Comparison of ENCODE assay signal across 27 cellular contexts in genomic region chr3:115779011-115779410, GRCh38.
"Had no signal": no experiment of that assay in that cellular context is flagged by ENCODE, and none has a peak within 500 bp of the region (broad histone marks: within the 10 kb centered on the region; RNA-seq: fewer than 3 reads in every experiment).

No MANE protein-coding gene starts in this region.

- ATAC-seq: effector memory CD8-positive, alpha-beta T cell; esophagus mucosa; foreskin keratinocyte; gastrocnemius medialis; gastroesophageal sphincter; heart right ventricle had no signal

- H3K9me3 ChIP-seq: colonic mucosa, esophagus muscularis mucosa, esophagus squamous epithelium, gastrocnemius medialis, gastroesophageal sphincter, heart right ventricle had no signal

- H3K27me3 Mint-ChIP-seq: effector memory CD8-positive, alpha-beta T cell had no signal

- H3K9me3 Mint-ChIP-seq: dendritic cell treated with granulocyte-macrophage colony-stimulating factor and Interleukin-4, amounts not matched to agents 40 ng/mL and 50 ng/mL, for 4 days; effector memory CD8-positive, alpha-beta T cell; endodermal cell had no signal

- H3K27ac ChIP-seq: colonic mucosa, coronary artery, dorsolateral prefrontal cortex, epithelial cell of prostate, esophagus muscularis mucosa, esophagus squamous epithelium, foreskin keratinocyte, gastrocnemius medialis, gastroesophageal sphincter, heart right ventricle had no signal

- H3K36me3 ChIP-seq: colonic mucosa, esophagus muscularis mucosa, esophagus squamous epithelium, gastrocnemius medialis, gastroesophageal sphincter, heart right ventricle had no signal

- H3K4me3 ChIP-seq: colonic mucosa, coronary artery, dorsolateral prefrontal cortex, esophagus muscularis mucosa, esophagus squamous epithelium, gastrocnemius medialis, gastroesophageal sphincter, heart right ventricle had no signal

- H3K4me1 ChIP-seq: colonic mucosa, foreskin keratinocyte had no signal

- H3K27me3 ChIP-seq: colonic mucosa, dorsolateral prefrontal cortex, esophagus muscularis mucosa, esophagus squamous epithelium, foreskin keratinocyte, gastrocnemius medialis, gastroesophageal sphincter had no signal

- H3K27ac Mint-ChIP-seq: dendritic cell treated with granulocyte-macrophage colony-stimulating factor and Interleukin-4, amounts not matched to agents 40 ng/mL and 50 ng/mL, for 4 days; effector memory CD8-positive, alpha-beta T cell; endodermal cell had no signal

- FAIRE-seq: colon, endometrium, endothelial cell of umbilical vein had no signal

- H3K4me3 Mint-ChIP-seq: dendritic cell treated with granulocyte-macrophage colony-stimulating factor and Interleukin-4, amounts not matched to agents 40 ng/mL and 50 ng/mL, for 4 days; effector memory CD8-positive, alpha-beta T cell; endodermal cell had no signal

- DNase-seq: colonic mucosa; cortex of kidney; dermis blood vessel endothelial cell; dorsolateral prefrontal cortex; effector CD4-positive, alpha-beta T cell; effector CD8-positive, alpha-beta T cell; effector memory CD4-positive, alpha-beta T cell; effector memory CD8-positive, alpha-beta T cell; endodermal cell; erythroblast; esophagus squamous epithelium; foreskin fibroblast; foreskin keratinocyte; foreskin melanocyte; gastrocnemius medialis; glutamatergic neuron; head of caudate nucleus; heart right ventricle had no signal
